In genomic region chr4:101347267-101347556, GRCh38 we compare ENCODE assay signal across 8 cellular contexts. TPM values are rescaled to one million over a fixed set of nuclear protein-coding genes. Genes with fewer than 3 reads are reported as not detected.
DNase-seq lines count a peak whose midpoint lies in the region; ATAC-seq and TF ChIP-seq lines count a peak whose summit lies in the region.

TSS of gene PPP3CA (minus strand) at chr4:101347526.

- CTCF ChIA-PET in activated B cell treated with CpG ODN at 0.5 μM for 24 hours (lab: Charles Lee): interaction anchor here (0.9 to 2.0 kb wide), 4 partner anchors 75 to 1254 kb away, joined by 3 to 6 read pairs (median 3); no protein-coding TSS in a partner anchor

- H3K4me3 ChIP-seq in cardiac muscle cell: peak within 1 kb of the TSS; percentile 84

- ATAC-seq in GM18519 (IDR thresholded peaks at IDR 0.05; ENCODE audit: low FRiP score, unreplicated experiment): peak; percentile 20
- ATAC-seq in HG02678 (IDR thresholded peaks at IDR 0.05; ENCODE audit: unreplicated experiment): peak; percentile 13
- no peak for ATAC-seq in activated B cell treated with CpG ODN at 0.5 μM for 24 hours (ENCODE audit: low read depth)

- H3K4me3 Mint-ChIP-seq in activated B cell treated with CpG ODN at 0.5 μM for 24 hours: peak within 1 kb of the TSS; percentile 94

- intact Hi-C loops in activated B cell treated with CpG ODN at 0.5 μM for 24 hours (cut with micrococcal nuclease): loop anchor here (1.0 to 10.0 kb wide), 20 partner anchors 8 to 1785 kb away; partner anchors contain the start of genes BANK1, SLC39A8, SLC9B2 and TRMT10A

- no peaks in the 10 kb centered on the region for H3K9me3 Mint-ChIP-seq in activated B cell treated with CpG ODN at 0.5 μM for 24 hours

- H3K4me1 Mint-ChIP-seq in activated B cell treated with CpG ODN at 0.5 μM for 24 hours: peaks cover 44% of the 10 kb centered on the region

- TF ChIP-seq CTCF in activated B cell treated with CpG ODN at 0.5 μM for 24 hours (IDR thresholded peaks at IDR 0.05) (no peak), cardiac muscle cell (IDR thresholded peaks at IDR 0.05; ENCODE audit: low read depth, low read length) (no peak)

- no peaks in the 10 kb centered on the region for H3K9me3 ChIP-seq in cardiac muscle cell (ENCODE audit: low read depth)

- no peaks in the 10 kb centered on the region for H3K27me3 ChIP-seq in cardiac muscle cell

- H3K27ac ChIP-seq in cardiac muscle cell: peak within 1 kb of the TSS; percentile 89

- no peak for DNase-seq in activated B cell treated with CpG ODN at 0.5 μM for 24 hours
- peak in 1 of 2 donors; percentile 81 for DNase-seq in cardiac muscle cell (ENCODE audit: low read depth in 1 of 2, low spot score in 1 of 2)
- no peak for DNase-seq in renal cortical epithelial cell (ENCODE audit: low read depth)
- DNase-seq in globus pallidus (ENCODE audit: low spot score): no peak
- DNase-seq in NCI-H2227 treated with DMSO at 0.1 percent for 48 hours (lab: John Stamatoyannopoulos, UW): no peak
- DNase-seq in T-helper 9 cell: no peak

- no peaks in the 10 kb centered on the region for H3K36me3 ChIP-seq in cardiac muscle cell

- no peaks in the 10 kb centered on the region for H3K27me3 Mint-ChIP-seq in activated B cell treated with CpG ODN at 0.5 μM for 24 hours

- POLR2A ChIA-PET in activated B cell treated with CpG ODN at 0.5 μM for 24 hours (lab: Charles Lee): interaction anchor here (0.6 to 3.3 kb wide), 26 partner anchors 9 to 641 kb away, joined by 3 to 27 read pairs (median 6); partner anchors contain the start of gene BANK1

- peaks cover 3% of the 10 kb centered on the region for H3K4me1 ChIP-seq in cardiac muscle cell (ENCODE audit: low read depth)

- H3K27ac Mint-ChIP-seq in activated B cell treated with CpG ODN at 0.5 μM for 24 hours: peak within 1 kb of the TSS; percentile 95

- H3K36me3 Mint-ChIP-seq in activated B cell treated with CpG ODN at 0.5 μM for 24 hours (ENCODE audit: low read depth): peaks cover 21% of the 10 kb centered on the region

RNA-seq across cellular contexts. Expression of gene PPP3CA, which starts in this region (rescaled TPM):
- 72.8 and 78.8 TPM in 2 replicates for total RNA-seq in activated B cell treated with CpG ODN at 0.5 μM for 24 hours
- 18.8 and 21.3 TPM in 2 replicates for total RNA-seq in cardiac muscle cell
- polyA plus RNA-seq in cardiac muscle cell: 8.2 and 10.6 TPM in 2 replicates
- 32.3 and 44.5 TPM in 2 replicates for total RNA-seq in renal cortical epithelial cell
